Comparison of ENCODE assay signal across 8 cellular contexts in genomic region chr12:52020539-52021336, GRCh38. TPM values are rescaled to one million over a fixed set of nuclear protein-coding genes. Genes with fewer than 3 reads are reported as not detected.
DNase-seq lines count a peak whose midpoint lies in the region; ATAC-seq, FAIRE-seq and TF ChIP-seq lines count a peak whose summit lies in the region.

No MANE protein-coding gene starts in this region.

- TF ChIP-seq POLR2A in GM12878 (IDR thresholded peaks at IDR 0.05; ENCODE audit: low read depth, low read length): no peak

- no peaks in the 10 kb centered on the region for H4K20me1 ChIP-seq in GM12878 (ENCODE audit: control insufficient read depth, insufficient read depth)
- no peaks in the 10 kb centered on the region for H4K20me1 ChIP-seq in keratinocyte (ENCODE audit: control insufficient read depth, extremely low read depth, insufficient read depth, low read length)

- no TSS peak for BruUV-seq in GM12878 (replicated peaks; lab: Mats Ljungman, UMichigan)

- no peak overlapping the region for H3K4me3 ChIP-seq in cardiac muscle cell
- H3K4me3 ChIP-seq in GM12878: no peak overlapping the region
- no peak overlapping the region for H3K4me3 ChIP-seq in keratinocyte (ENCODE audit: control insufficient read depth in 2 of 3, extremely low read depth in 1 of 3, insufficient read depth in 2 of 3, low read depth in 1 of 3, low read length in 3 of 3)

- H3K27me3 ChIP-seq in cardiac muscle cell (peaks cover 12% of the 10 kb centered on the region), GM12878 (replicated peaks in 1 of 2; ENCODE audit: control insufficient read depth in 2 of 2, insufficient read depth in 2 of 2, low read length in 1 of 2) (peaks cover 0 to 9% of the 10 kb centered on the region in 2 experiments; a peak in 2 of 4 replicates), keratinocyte (ENCODE audit: control insufficient read depth, extremely low read depth, insufficient read depth, low read length) (peaks cover 7% of the 10 kb centered on the region)

- intact Hi-C loops in left ventricle myocardium superior (cut with micrococcal nuclease): no loop called here
- intact Hi-C loops in GM12878 (cut with micrococcal nuclease; ENCODE audit: unreplicated experiment): loop anchor here (1.0 to 5.0 kb wide), 3 partner anchors 27 to 128 kb away; no protein-coding TSS in a partner anchor

- TF ChIP-seq RAD21 in GM12878 (IDR thresholded peaks at IDR 0.05; ENCODE audit: insufficient read depth, low read depth, low read length): peak; percentile 74

- TF ChIP-seq CTCF in cardiac muscle cell (IDR thresholded peaks at IDR 0.05; ENCODE audit: low read depth, low read length): peak; percentile 85
- TF ChIP-seq CTCF in GM12878 (IDR thresholded peaks at IDR 0.05 in 2 of 3, conservative IDR thresholded peaks at IDR 0.05 in 1 of 3; ENCODE audit: control insufficient read depth in 2 of 3, extremely low read depth in 1 of 3, insufficient read depth in 1 of 3, low read depth in 3 of 3, low read length in 3 of 3): peak; percentile 75 to 84 (median 77)
- peak; percentile 66 to 82 (median 78) for TF ChIP-seq CTCF in keratinocyte (optimal IDR thresholded peaks at IDR 0.05 in 1 of 3, IDR thresholded peaks at IDR 0.05 in 1 of 3, conservative IDR thresholded peaks at IDR 0.05 in 1 of 3; ENCODE audit: extremely low read depth in 1 of 3, insufficient read depth in 2 of 3, low read length in 3 of 3)

- POLR2A ChIA-PET in GM12878 (lab: Charles Lee): interaction anchor here (1.0 to 1.4 kb wide), 3 partner anchors 11 to 49 kb away, joined by 3 to 4 read pairs (median 3); partner anchors contain the start of gene ATG101

- H2AFZ ChIP-seq in GM12878 (ENCODE audit: control insufficient read depth, low read depth, low read length): no peak overlapping the region
- H2AFZ ChIP-seq in keratinocyte (ENCODE audit: control insufficient read depth, low read length): no peak overlapping the region

- no peak for TF ChIP-seq EP300 in GM12878 (IDR thresholded peaks at IDR 0.05; ENCODE audit: borderline replicate concordance in 1 of 2, control insufficient read depth in 1 of 2, low read depth in 2 of 2, low read length in 2 of 2)

- no peaks in the 10 kb centered on the region for H3K9me1 ChIP-seq in keratinocyte (ENCODE audit: control insufficient read depth, extremely low read depth, insufficient read depth, low read length)

- H3K79me2 ChIP-seq in GM12878 (ENCODE audit: control insufficient read depth, insufficient read depth, low read length) (no peaks in the 10 kb centered on the region), keratinocyte (ENCODE audit: control insufficient read depth, insufficient read depth, low read length) (no peaks in the 10 kb centered on the region)

- peak; percentile 74 to 83 for DNase-seq in cardiac muscle cell (ENCODE audit: low read depth in 1 of 2, low spot score in 1 of 2)
- no peak for DNase-seq in left ventricle myocardium superior
- peak; percentile 39 for DNase-seq in M059J (ENCODE audit: low read depth)
- peak; percentile 43 for DNase-seq in T follicular helper cell (ENCODE audit: low read depth)
- DNase-seq in GM12878 (ENCODE audit: low read depth, low spot score): no peak
- DNase-seq in keratinocyte (ENCODE audit: low read depth, low spot score): no peak
- peak; percentile 76 for DNase-seq in stimulated activated CD8-positive, alpha-beta memory T cell treated with anti-CD3 and anti-CD28 coated beads, Interleukin-4, amount 100 ng/mL, for 48 hours
- no peak for DNase-seq in foreskin melanocyte

- in situ Hi-C loops in GM12878 (cut with MboI): no loop called here

- dilution Hi-C loops in keratinocyte (cut with MboI; ENCODE audit: extremely low pct_ligation_motif_present, low sequenced_read_pairs): no loop called here

- H3K4me2 ChIP-seq in GM12878 (ENCODE audit: control insufficient read depth, insufficient read depth) (no peak overlapping the region), keratinocyte (ENCODE audit: control insufficient read depth, extremely low read depth, insufficient read depth, low read depth, low read length) (no peak overlapping the region)

- ATAC-seq in left ventricle myocardium superior (no peak), GM12878 (peak; percentile 62)

- H3K9ac ChIP-seq in GM12878 (ENCODE audit: control insufficient read depth, insufficient read depth, low read length): no peak overlapping the region
- H3K9ac ChIP-seq in keratinocyte (ENCODE audit: control insufficient read depth, extremely low read depth, insufficient read depth, low read length): no peak overlapping the region

- 5% methylated on average over 9 of the region's 9 CpGs for WGBS in GM12878 (ENCODE audit: insufficient coverage, insufficient replicate concordance, low lambda C conversion rate, missing lambda C conversion rate)

- RAD21 ChIA-PET in GM12878 (lab: Charles Lee; ENCODE audit: unreplicated experiment): interaction anchor here (1.0 to 9.0 kb wide), 7 partner anchors 12 to 98 kb away, joined by 3 to 131 read pairs (median 4); partner anchors contain the start of gene TAMALIN

- peak; percentile 80 for FAIRE-seq in GM12878 (lab: Jason Lieb, UNC)
- no peak for FAIRE-seq in keratinocyte (lab: Jason Lieb, UNC)

- H3K27ac ChIP-seq in cardiac muscle cell (no peak overlapping the region), GM12878 (ENCODE audit: control insufficient read depth, insufficient read depth) (no peak overlapping the region), keratinocyte (ENCODE audit: control insufficient read depth, insufficient read depth, low read length) (no peak overlapping the region)

- H3K4me1 ChIP-seq in cardiac muscle cell (ENCODE audit: low read depth) (peaks cover 5% of the 10 kb centered on the region), GM12878 (ENCODE audit: control insufficient read depth, insufficient read depth, low read length) (peaks cover 12% of the 10 kb centered on the region), keratinocyte (ENCODE audit: control insufficient read depth, extremely low read depth, insufficient read depth, low read length) (peaks cover 6% of the 10 kb centered on the region)

- CTCF ChIA-PET in GM12878 (lab: Yijun Ruan, JAX): interaction anchor here (0.7 to 15.6 kb wide), 20 partner anchors 9 to 859 kb away, joined by 3 to 622 read pairs (median 4); partner anchors contain the start of genes NR4A1, SMIM41 and TAMALIN

- H3K9me3 ChIP-seq in cardiac muscle cell (ENCODE audit: low read depth) (no peaks in the 10 kb centered on the region), GM12878 (replicated peaks; ENCODE audit: control insufficient read depth, insufficient read depth, low read length) (no peaks in the 10 kb centered on the region), keratinocyte (ENCODE audit: control insufficient read depth, low read depth, low read length) (no peaks in the 10 kb centered on the region)

- H3K36me3 ChIP-seq in cardiac muscle cell: no peaks in the 10 kb centered on the region
- no peaks in the 10 kb centered on the region for H3K36me3 ChIP-seq in GM12878 (ENCODE audit: control insufficient read depth in 2 of 2, insufficient read depth in 2 of 2, low read length in 1 of 2)
- H3K36me3 ChIP-seq in keratinocyte (ENCODE audit: control insufficient read depth in 2 of 2, extremely low read depth in 1 of 2, insufficient read depth in 2 of 2, low read length in 2 of 2): no peaks in the 10 kb centered on the region

- SMC1A ChIA-PET in GM12878 (lab: Charles Lee; ENCODE audit: uncharacterized antibody, unreplicated experiment): interaction anchor here (0.5 to 13.2 kb wide), 7 partner anchors 10 to 100 kb away, joined by 3 to 320 read pairs (median 23); partner anchors contain the start of gene TAMALIN

RNA-seq across cellular contexts. Expression of gene TAMALIN, which starts 14.0 kb away (rescaled TPM):
- total RNA-seq in cardiac muscle cell (8.2 and 12.5 TPM in 2 replicates), left ventricle myocardium superior (22.2 TPM), GM12878 (2014; rRNA removed) (0.23 and 0.38 TPM in 2 replicates), GM12878 (2014; rRNA removed; fragmentation: Illumina TruSeq; extraction: Trizol) (0.14 and 0.58 TPM in 2 replicates), GM12878 (2021) (0.35 and 0.49 TPM in 2 replicates)
- polyA plus RNA-seq in cardiac muscle cell (8.2 and 15.0 TPM in 2 replicates), GM12878 (2011; rRNA removed) (0.15 and 0.29 TPM in 2 replicates), GM12878 (2014; fragmentation: Illumina TruSeq; extraction: Trizol) (0.09 TPM in 1 of 2 replicates, not detected in the other), GM12878 (2014; fragmentation: Nextera tagmentation; extraction: Ambion mirVana) (not detected), GM12878 (2014; rRNA removed) (0.13 and 0.27 TPM in 2 replicates), GM12878 (2016; fragmentation: Nextera tagmentation; extraction: Ambion mirVana) (not detected), keratinocyte (0.54 to 0.86 TPM (median 0.56 TPM) in 3 replicates)
- 0.10 and 0.25 TPM in 2 replicates for total RNA-seq in M059J (2014; rRNA removed; shearing (Covaris generic))
- 6.8 and 7.1 TPM in 2 replicates for total RNA-seq in GM12878 (2013; cell fraction: nucleolus; rRNA removed)
- polyA plus RNA-seq in GM12878 (2011; ENCODE audit: low read depth): not detected
- 0.25 and 0.30 TPM in 2 replicates for polyA plus RNA-seq in GM12878 (2011; cell fraction: cytosol; rRNA removed)
- polyA plus RNA-seq in GM12878 (2011; cell fraction: nucleus; rRNA removed): 0.52 and 0.67 TPM in 2 replicates
- polyA plus RNA-seq in GM12878 (2012): 0.22 and 1.0 TPM in 2 replicates
- 0.46 TPM in 1 of 2 replicates, not detected in the other for polyA minus RNA-seq in GM12878 (2011; rRNA and poly(A)+ RNA removed)
- not detected in 2 replicates for polyA minus RNA-seq in GM12878 (2011; cell fraction: cytosol; rRNA and poly(A)+ RNA removed)
- polyA minus RNA-seq in GM12878 (2011; cell fraction: nucleus; rRNA and poly(A)+ RNA removed): 0.36 TPM in 1 of 2 replicates, not detected in the other
- polyA plus RNA-seq in keratinocyte (2011; ENCODE audit: low read depth): 1.5 TPM
- 0.27 and 0.61 TPM in 2 replicates for polyA plus RNA-seq in keratinocyte (2011; cell fraction: cytosol; rRNA removed)
- polyA plus RNA-seq in keratinocyte (2011; cell fraction: nucleus; rRNA removed): 1.7 and 2.5 TPM in 2 replicates
- polyA plus RNA-seq in keratinocyte (2012; ENCODE audit: low replicate concordance): 0.37 and 0.44 TPM in 2 replicates
- polyA minus RNA-seq in keratinocyte: 0.20 to 1.1 TPM in 2 of 3 replicates, not detected in the other
- not detected for polyA minus RNA-seq in keratinocyte (2011; cell fraction: cytosol; rRNA and poly(A)+ RNA removed)
- polyA minus RNA-seq in keratinocyte (2011; cell fraction: nucleus; rRNA and poly(A)+ RNA removed): 2.2 and 4.9 TPM in 2 replicates

RNA-seq across cellular contexts. Expression of gene NR4A1, which starts 30.5 kb away (rescaled TPM):
- total RNA-seq in cardiac muscle cell (14.7 and 24.1 TPM in 2 replicates), left ventricle myocardium superior (58.9 TPM), GM12878 (2014; rRNA removed) (2.4 and 4.1 TPM in 2 replicates), GM12878 (2014; rRNA removed; fragmentation: Illumina TruSeq; extraction: Trizol) (1.5 and 2.2 TPM in 2 replicates), GM12878 (2021) (7.9 TPM in 2 replicates)
- polyA plus RNA-seq in cardiac muscle cell (13.7 and 23.7 TPM in 2 replicates), GM12878 (2011; rRNA removed) (1.3 and 2.9 TPM in 2 replicates), GM12878 (2014; fragmentation: Illumina TruSeq; extraction: Trizol) (1.2 and 2.0 TPM in 2 replicates), GM12878 (2014; fragmentation: Nextera tagmentation; extraction: Ambion mirVana) (under 1 TPM in 1 of 2 experiments, not detected in 1; 0.05 TPM), GM12878 (2014; rRNA removed) (5.9 TPM in 2 replicates), GM12878 (2016; fragmentation: Nextera tagmentation; extraction: Ambion mirVana) (1 to 10 TPM; 1.5 to 1.9 TPM), keratinocyte (0.69 to 7.8 TPM (median 3.9 TPM) in 3 replicates)
- 0.84 and 2.5 TPM in 2 replicates for total RNA-seq in M059J (2014; rRNA removed; shearing (Covaris generic))
- total RNA-seq in GM12878 (2013; cell fraction: nucleolus; rRNA removed): 9.2 and 12.6 TPM in 2 replicates
- 1.5 TPM for polyA plus RNA-seq in GM12878 (2011; ENCODE audit: low read depth)
- 5.8 and 7.7 TPM in 2 replicates for polyA plus RNA-seq in GM12878 (2011; cell fraction: cytosol; rRNA removed)
- 20.2 and 21.4 TPM in 2 replicates for polyA plus RNA-seq in GM12878 (2011; cell fraction: nucleus; rRNA removed)
- polyA plus RNA-seq in GM12878 (2012): 4.3 and 15.3 TPM in 2 replicates
- 3.7 and 8.3 TPM in 2 replicates for polyA minus RNA-seq in GM12878 (2011; rRNA and poly(A)+ RNA removed)
- polyA minus RNA-seq in GM12878 (2011; cell fraction: cytosol; rRNA and poly(A)+ RNA removed): 6.8 and 7.4 TPM in 2 replicates
- polyA minus RNA-seq in GM12878 (2011; cell fraction: nucleus; rRNA and poly(A)+ RNA removed): 14.4 and 17.9 TPM in 2 replicates
- 0.72 TPM for polyA plus RNA-seq in keratinocyte (2011; ENCODE audit: low read depth)
- 1.0 and 2.7 TPM in 2 replicates for polyA plus RNA-seq in keratinocyte (2011; cell fraction: cytosol; rRNA removed)
- 54.7 and 94.3 TPM in 2 replicates for polyA plus RNA-seq in keratinocyte (2011; cell fraction: nucleus; rRNA removed)
- 0.70 and 5.4 TPM in 2 replicates for polyA plus RNA-seq in keratinocyte (2012; ENCODE audit: low replicate concordance)
- 0.95 to 9.3 TPM (median 5.6 TPM) in 3 replicates for polyA minus RNA-seq in keratinocyte
- polyA minus RNA-seq in keratinocyte (2011; cell fraction: cytosol; rRNA and poly(A)+ RNA removed): 7.7 TPM
- 45.2 and 46.1 TPM in 2 replicates for polyA minus RNA-seq in keratinocyte (2011; cell fraction: nucleus; rRNA and poly(A)+ RNA removed)

RNA-seq across cellular contexts. Expression of gene ATG101, which starts 49.0 kb away (rescaled TPM):
- total RNA-seq in cardiac muscle cell: 37.4 and 39.9 TPM in 2 replicates
- 32.5 and 36.6 TPM in 2 replicates for polyA plus RNA-seq in cardiac muscle cell
- 26.5 TPM for total RNA-seq in left ventricle myocardium superior
- total RNA-seq in M059J (2014; rRNA removed; shearing (Covaris generic)): 52.6 and 62.0 TPM in 2 replicates
- total RNA-seq in GM12878 (2013; cell fraction: nucleolus; rRNA removed): 13.7 and 15.2 TPM in 2 replicates
- total RNA-seq in GM12878 (2014; rRNA removed): 44.5 and 44.8 TPM in 2 replicates
- total RNA-seq in GM12878 (2014; rRNA removed; fragmentation: Illumina TruSeq; extraction: Trizol): 21.5 and 21.9 TPM in 2 replicates
- total RNA-seq in GM12878 (2021): 33.8 and 36.5 TPM in 2 replicates
- 21.8 TPM for polyA plus RNA-seq in GM12878 (2011; ENCODE audit: low read depth)
- polyA plus RNA-seq in GM12878 (2011; rRNA removed): 31.4 and 49.8 TPM in 2 replicates
- polyA plus RNA-seq in GM12878 (2011; cell fraction: cytosol; rRNA removed): 64.4 and 85.9 TPM in 2 replicates
- polyA plus RNA-seq in GM12878 (2011; cell fraction: nucleus; rRNA removed): 34.2 and 44.8 TPM in 2 replicates
- polyA plus RNA-seq in GM12878 (2012): 26.6 and 32.8 TPM in 2 replicates
- 10.4 and 26.0 TPM in 2 replicates for polyA plus RNA-seq in GM12878 (2014; fragmentation: Illumina TruSeq; extraction: Trizol)
- polyA plus RNA-seq in GM12878 (2014; fragmentation: Nextera tagmentation; extraction: Ambion mirVana): 1 to 10 TPM; 2.7 to 5.6 TPM
- polyA plus RNA-seq in GM12878 (2014; rRNA removed): 42.7 and 43.1 TPM in 2 replicates
- 10 to 100 TPM; 34.1 to 40.5 TPM for polyA plus RNA-seq in GM12878 (2016; fragmentation: Nextera tagmentation; extraction: Ambion mirVana)
- 48.9 and 54.6 TPM in 2 replicates for polyA minus RNA-seq in GM12878 (2011; rRNA and poly(A)+ RNA removed)
- polyA minus RNA-seq in GM12878 (2011; cell fraction: cytosol; rRNA and poly(A)+ RNA removed): 9.0 and 11.8 TPM in 2 replicates
- polyA minus RNA-seq in GM12878 (2011; cell fraction: nucleus; rRNA and poly(A)+ RNA removed): 12.6 and 24.2 TPM in 2 replicates
- 62.7 to 74.7 TPM (median 73.9 TPM) in 3 replicates for polyA plus RNA-seq in keratinocyte
- 30.9 TPM for polyA plus RNA-seq in keratinocyte (2011; ENCODE audit: low read depth)
- 35.6 and 61.0 TPM in 2 replicates for polyA plus RNA-seq in keratinocyte (2011; cell fraction: cytosol; rRNA removed)
- polyA plus RNA-seq in keratinocyte (2011; cell fraction: nucleus; rRNA removed): 47.2 and 55.1 TPM in 2 replicates
- polyA plus RNA-seq in keratinocyte (2012; ENCODE audit: low replicate concordance): 60.2 and 62.9 TPM in 2 replicates
- 40.1 to 101 TPM (median 51.2 TPM) in 3 replicates for polyA minus RNA-seq in keratinocyte
- polyA minus RNA-seq in keratinocyte (2011; cell fraction: cytosol; rRNA and poly(A)+ RNA removed): 32.6 TPM
- 18.0 and 19.2 TPM in 2 replicates for polyA minus RNA-seq in keratinocyte (2011; cell fraction: nucleus; rRNA and poly(A)+ RNA removed)

RNA-seq across cellular contexts. Expression of gene SMIM41, which starts 58.8 kb away (rescaled TPM):
- total RNA-seq in cardiac muscle cell (not detected in 2 replicates), left ventricle myocardium superior (not detected), GM12878 (2014; rRNA removed) (not detected in 2 replicates), GM12878 (2014; rRNA removed; fragmentation: Illumina TruSeq; extraction: Trizol) (not detected in 2 replicates), GM12878 (2021) (0.19 TPM in 1 of 2 replicates, not detected in the other)
- polyA plus RNA-seq in cardiac muscle cell (not detected in 2 replicates), GM12878 (2011; rRNA removed) (not detected in 2 replicates), GM12878 (2014; fragmentation: Illumina TruSeq; extraction: Trizol) (not detected in 2 replicates), GM12878 (2014; fragmentation: Nextera tagmentation; extraction: Ambion mirVana) (not detected), GM12878 (2014; rRNA removed) (not detected in 2 replicates), GM12878 (2016; fragmentation: Nextera tagmentation; extraction: Ambion mirVana) (not detected), keratinocyte (not detected in 3 replicates)
- total RNA-seq in M059J (2014; rRNA removed; shearing (Covaris generic)): not detected in 2 replicates
- total RNA-seq in GM12878 (2013; cell fraction: nucleolus; rRNA removed): 0.27 TPM in 1 of 2 replicates, not detected in the other
- not detected for polyA plus RNA-seq in GM12878 (2011; ENCODE audit: low read depth)
- polyA plus RNA-seq in GM12878 (2011; cell fraction: cytosol; rRNA removed): not detected in 2 replicates
- not detected in 2 replicates for polyA plus RNA-seq in GM12878 (2011; cell fraction: nucleus; rRNA removed)
- not detected in 2 replicates for polyA plus RNA-seq in GM12878 (2012)
- not detected in 2 replicates for polyA minus RNA-seq in GM12878 (2011; rRNA and poly(A)+ RNA removed)
- polyA minus RNA-seq in GM12878 (2011; cell fraction: cytosol; rRNA and poly(A)+ RNA removed): not detected in 2 replicates
- 0.86 TPM in 1 of 2 replicates, not detected in the other for polyA minus RNA-seq in GM12878 (2011; cell fraction: nucleus; rRNA and poly(A)+ RNA removed)
- not detected for polyA plus RNA-seq in keratinocyte (2011; ENCODE audit: low read depth)
- not detected in 2 replicates for polyA plus RNA-seq in keratinocyte (2011; cell fraction: cytosol; rRNA removed)
- polyA plus RNA-seq in keratinocyte (2011; cell fraction: nucleus; rRNA removed): not detected in 2 replicates
- not detected in 2 replicates for polyA plus RNA-seq in keratinocyte (2012; ENCODE audit: low replicate concordance)
- not detected in 3 replicates for polyA minus RNA-seq in keratinocyte
- polyA minus RNA-seq in keratinocyte (2011; cell fraction: cytosol; rRNA and poly(A)+ RNA removed): not detected
- polyA minus RNA-seq in keratinocyte (2011; cell fraction: nucleus; rRNA and poly(A)+ RNA removed): not detected in 2 replicates

Comparison
In these comparisons a context has a peak if more than half of its experiments do, and no peak if none do; other contexts are left out.
1. DNase-seq: peak in cardiac muscle cell (2 of 2), M059J (single experiment), T follicular helper cell (single experiment) and stimulated activated CD8-positive, alpha-beta memory T cell treated with anti-CD3 and anti-CD28 coated beads, Interleukin-4, amount 100 ng/mL, for 48 hours (single experiment); none in left ventricle myocardium superior (single experiment), GM12878 (single experiment), keratinocyte (single experiment) and foreskin melanocyte (single experiment).
2. Peak in every context shown above with its lines, with median percentiles within 50 percentile points of each other: CTCF ChIP-seq.